8 cellular contexts compared by ENCODE assay signal in the genomic region with DNA sequence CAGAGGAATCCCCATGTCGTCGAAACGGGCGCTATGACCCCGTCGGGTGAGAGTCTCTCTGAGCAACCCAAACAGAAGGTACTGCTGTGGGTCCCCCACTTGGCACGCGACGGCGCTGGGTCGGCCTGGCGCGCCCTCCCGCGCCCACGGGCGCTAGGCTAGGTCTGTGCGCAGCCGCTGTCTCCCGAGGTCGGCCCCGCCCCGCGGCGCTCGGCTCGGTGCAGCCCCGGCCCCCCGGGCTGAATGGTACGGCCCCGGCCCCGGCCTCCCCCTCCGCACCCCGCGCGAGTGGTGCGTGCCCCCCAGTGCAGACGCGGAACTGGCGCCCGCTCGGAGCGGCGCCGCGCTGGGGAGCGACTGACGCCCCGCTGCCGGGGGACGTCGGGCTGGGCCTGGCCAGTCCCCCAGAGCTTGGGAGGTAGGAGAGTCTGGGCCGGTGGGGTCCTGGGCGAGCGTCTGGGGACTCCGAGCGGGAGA. TPM values are rescaled to one million over a fixed set of nuclear protein-coding genes. Genes with fewer than 3 reads are reported as not detected.
DNase-seq lines count a peak whose midpoint lies in the region; ATAC-seq and TF ChIP-seq lines count a peak whose summit lies in the region.

A gene (plus strand): TSS at position 305 of the 477 bp plus-strand sequence.

- TF ChIP-seq CTCF in neutrophil (IDR thresholded peaks at IDR 0.05): no peak

- H3K9me3 ChIP-seq in Karpas-422 (ENCODE audit: low read length) (no peaks in the 10 kb centered on the region), neutrophil (no peaks in the 10 kb centered on the region)

- H3K27ac ChIP-seq in Karpas-422 (ENCODE audit: low read length): peak within 1 kb of the TSS; percentile 86
- H3K27ac ChIP-seq in neutrophil: peak within 1 kb of the TSS; percentile 92
- H3K27ac ChIP-seq in substantia nigra (ENCODE audit: low read depth, low read length, poor library complexity, severe bottlenecking): peak within 1 kb of the TSS; percentile 94

- peak within 1 kb of the TSS; percentile 68 for H2AFZ ChIP-seq in Karpas-422 (ENCODE audit: low read length)

- peak within 1 kb of the TSS; percentile 85 for H3K9ac ChIP-seq in Karpas-422 (ENCODE audit: low read length)

- peak; percentile 73 for ATAC-seq in GM21786 (IDR thresholded peaks at IDR 0.05; ENCODE audit: unreplicated experiment)

- DNase-seq in EH (ENCODE audit: low read depth): peak; percentile 83
- DNase-seq in Karpas-422: peak; percentile 96
- DNase-seq in activated gamma-delta T cell treated with Interleukin-2 at 50 U/mL for 16 hours: peak; percentile 90
- DNase-seq in foreskin melanocyte: peak; percentile 80
- peak in 45 of 49 donors; percentile 58 to 95 (median 85) for DNase-seq in substantia nigra (lab: John Stamatoyannopoulos, UW)

- H3K4me1 ChIP-seq in Karpas-422 (ENCODE audit: low read length) (peaks cover 55% of the 10 kb centered on the region), neutrophil (ENCODE audit: control insufficient read depth in 1 of 2, insufficient read depth in 1 of 2, low read depth in 1 of 2, low read length in 1 of 2) (peaks cover 26 to 31% of the 10 kb centered on the region in 2 experiments)

- H3K36me3 ChIP-seq in Karpas-422 (ENCODE audit: insufficient read depth, low read length) (0 out of 2 replicates have a peak, but pooled peaks cover 3% of the 10 kb centered on the region), neutrophil (peaks cover 6% of the 10 kb centered on the region)

- peak within 1 kb of the TSS; percentile 78 for H3K4me3 ChIP-seq in Karpas-422 (ENCODE audit: low read length)
- H3K4me3 ChIP-seq in neutrophil (ENCODE audit: low read depth in 1 of 2, low read length in 1 of 2): peak within 1 kb of the TSS; percentile 90 to 97

- H3K4me2 ChIP-seq in Karpas-422 (ENCODE audit: low read depth, low read length, poor library complexity, severe bottlenecking): peak within 1 kb of the TSS; percentile 84

- H3K27me3 ChIP-seq in Karpas-422 (ENCODE audit: low read length) (no peaks in the 10 kb centered on the region), neutrophil (no peaks in the 10 kb centered on the region)

- no peaks in the 10 kb centered on the region for H3K9me2 ChIP-seq in Karpas-422 (replicated peaks; ENCODE audit: insufficient read depth, low read length)

- peaks cover 45% of the 10 kb centered on the region for H3K79me2 ChIP-seq in Karpas-422 (ENCODE audit: low read length)

- TF ChIP-seq POLR2A in Raji (IDR thresholded peaks at IDR 0.05; ENCODE audit: insufficient read depth, low read depth, low read length): peak; percentile 82

- H4K20me1 ChIP-seq in Karpas-422 (ENCODE audit: insufficient read depth, low read depth, low read length): peaks cover 40% of the 10 kb centered on the region

RNA-seq across cellular contexts. Expression of the gene that starts here (rescaled TPM):
- total RNA-seq in Karpas-422 (2014; rRNA removed; shearing (Covaris generic); ENCODE audit: low replicate concordance): 31.2 and 53.5 TPM in 2 replicates

Comparison
In these comparisons a context has a peak if more than half of its experiments do, and no peak if none do; other contexts are left out.
1. Peak in every context shown above with its lines: DNase-seq, ATAC-seq, H3K4me3 ChIP-seq and H3K27ac ChIP-seq.